7 cellular contexts compared by ENCODE assay signal in genomic region chr11:62652156-62653006, GRCh38. TPM values are rescaled to one million over a fixed set of nuclear protein-coding genes. Genes with fewer than 3 reads are reported as not detected.
DNase-seq lines count a peak whose midpoint lies in the region; ATAC-seq and TF ChIP-seq lines count a peak whose summit lies in the region.

No MANE protein-coding gene starts in this region.

- H2BK12ac ChIP-seq in trophoblast cell (ENCODE audit: low read length) = peak overlapping the region; percentile 74

- peak overlapping the region; percentile 93 for H2BK5ac ChIP-seq in trophoblast cell (ENCODE audit: low read depth, low read length, poor library complexity)

- H3K23ac ChIP-seq in trophoblast cell (ENCODE audit: low read length) = no peak overlapping the region

- peak overlapping the region; percentile 98 for H3K14ac ChIP-seq in trophoblast cell (ENCODE audit: low read length)

- H3K9me3 ChIP-seq in OCI-LY3 (ENCODE audit: insufficient read depth, low read length) (no peaks in the 10 kb centered on the region), trophoblast cell (ENCODE audit: insufficient read depth, low read depth, low read length) (no peaks in the 10 kb centered on the region)

- peak overlapping the region; percentile 100 for H4K12ac ChIP-seq in trophoblast cell (ENCODE audit: low read depth, low read length)

- peaks cover 7% of the 10 kb centered on the region for H3K4me1 Mint-ChIP-seq in endothelial cell (ENCODE audit: unreplicated experiment)

- peak overlapping the region; percentile 99 for H3K4ac ChIP-seq in trophoblast cell (ENCODE audit: low read depth, low read length)

- DNase-seq in endothelial cell (ENCODE audit: low spot score) (no peak), trophoblast cell (no peak), amniotic stem cell (lab: John Stamatoyannopoulos, UW) (no peak), OCI-M2 (lab: John Stamatoyannopoulos, UW; ENCODE audit: unreplicated experiment) (no peak)

- H3K79me1 ChIP-seq in trophoblast cell (ENCODE audit: low read length) = peaks cover 7% of the 10 kb centered on the region

- peak overlapping the region; percentile 82 for H3K27ac Mint-ChIP-seq in endothelial cell (ENCODE audit: unreplicated experiment)

- H2AFZ ChIP-seq in OCI-LY3 (ENCODE audit: low read depth, low read length) = 0 out of 2 replicates have a peak overlapping the region, but pooled peaks have one; percentile 46
- H2AFZ ChIP-seq in trophoblast cell (ENCODE audit: insufficient read depth, low read length, poor library complexity) = peak overlapping the region; percentile 71

- H3K27me3 ChIP-seq in OCI-LY3 (ENCODE audit: low read depth, low read length) = no peaks in the 10 kb centered on the region
- H3K27me3 ChIP-seq in trophoblast cell (ENCODE audit: insufficient read depth, low read length) = no peaks in the 10 kb centered on the region

- H3K4me3 ChIP-seq in OCI-LY3 (ENCODE audit: low read length) = peak overlapping the region; percentile 98
- peak overlapping the region; percentile 90 for H3K4me3 ChIP-seq in trophoblast cell (ENCODE audit: low read depth, low read length)

- H3K36me3 Mint-ChIP-seq in endothelial cell (ENCODE audit: low read depth, unreplicated experiment) = peaks cover 12% of the 10 kb centered on the region

- ATAC-seq in GM21717 (IDR thresholded peaks at IDR 0.05; ENCODE audit: unreplicated experiment) (peak; percentile 5), GM19455 (IDR thresholded peaks at IDR 0.05; ENCODE audit: unreplicated experiment) (no peak)

- TF ChIP-seq CTCF in OCI-LY3 (IDR thresholded peaks at IDR 0.05; ENCODE audit: low read depth, low read length) = no peak
- no peak for TF ChIP-seq CTCF in endothelial cell (IDR thresholded peaks at IDR 0.05; ENCODE audit: unreplicated experiment)

- peak overlapping the region; percentile 89 for H4K91ac ChIP-seq in trophoblast cell (ENCODE audit: low read depth, low read length)

- H3K79me2 ChIP-seq in OCI-LY3 (ENCODE audit: low read length) = peaks cover 31% of the 10 kb centered on the region
- H3K79me2 ChIP-seq in trophoblast cell (ENCODE audit: control insufficient read depth, insufficient read depth, low read length, poor library complexity) = peaks cover 7% of the 10 kb centered on the region

- H3K9ac ChIP-seq in OCI-LY3 (ENCODE audit: low read length) (peak overlapping the region; percentile 96), trophoblast cell (ENCODE audit: low read length) (peak overlapping the region; percentile 97)

- H3K4me3 Mint-ChIP-seq in endothelial cell (ENCODE audit: unreplicated experiment) = peak overlapping the region; percentile 95

- H2BK120ac ChIP-seq in trophoblast cell (ENCODE audit: insufficient read depth, low read length, poor library complexity) = peak overlapping the region; percentile 94

- H2AK5ac ChIP-seq in trophoblast cell (ENCODE audit: low read length) = peak overlapping the region; percentile 84

- peak overlapping the region; percentile 78 for H3K27ac ChIP-seq in OCI-LY3 (ENCODE audit: low read length)
- peak overlapping the region; percentile 61 for H3K27ac ChIP-seq in trophoblast cell (ENCODE audit: low read depth, low read length)

- peak overlapping the region; percentile 99 for H3K4me2 ChIP-seq in OCI-LY3 (ENCODE audit: low read length)
- H3K4me2 ChIP-seq in trophoblast cell (ENCODE audit: low read length) = peak overlapping the region; percentile 97

- H4K20me1 ChIP-seq in OCI-LY3 (ENCODE audit: insufficient read depth, low read length) = no peaks in the 10 kb centered on the region

- H3K27me3 Mint-ChIP-seq in endothelial cell (ENCODE audit: unreplicated experiment) = peaks cover 12% of the 10 kb centered on the region

- WGBS in trophoblast cell (ENCODE audit: extremely low coverage, insufficient coverage, insufficient read length) = no CpG with 5 or more reads among the region's 16 CpGs

- no peaks in the 10 kb centered on the region for H3K9me3 Mint-ChIP-seq in endothelial cell (ENCODE audit: unreplicated experiment)

- H3K36me3 ChIP-seq in OCI-LY3 (replicated peaks; ENCODE audit: low read depth, low read length) (peaks cover 17% of the 10 kb centered on the region), trophoblast cell (ENCODE audit: control insufficient read depth in 1 of 2, insufficient read depth in 2 of 2, low read length in 2 of 2) (peaks cover 22 to 24% of the 10 kb centered on the region in 2 experiments)

- peaks cover 14% of the 10 kb centered on the region for H3K4me1 ChIP-seq in OCI-LY3 (ENCODE audit: low read length)
- H3K4me1 ChIP-seq in trophoblast cell (ENCODE audit: control insufficient read depth in 1 of 2, insufficient read depth in 2 of 2, low read length in 2 of 2) = peaks cover 2 to 8% of the 10 kb centered on the region in 2 experiments

- H3K18ac ChIP-seq in trophoblast cell (ENCODE audit: low read length) = peak overlapping the region; percentile 98

- H4K8ac ChIP-seq in trophoblast cell (ENCODE audit: low read depth, low read length) = peak overlapping the region; percentile 99

RNA-seq across cellular contexts. Expression of gene INTS5, which starts 0.7 kb away (rescaled TPM):
- total RNA-seq in endothelial cell (ENCODE audit: unreplicated experiment) = 24.8 TPM
- 9.9 and 10.5 TPM in 2 replicates for polyA plus RNA-seq in trophoblast cell (2013)

RNA-seq across cellular contexts. Expression of gene GANAB, which starts 6.0 kb away (rescaled TPM):
- total RNA-seq in endothelial cell (ENCODE audit: unreplicated experiment) = 383 TPM
- 213 and 222 TPM in 2 replicates for polyA plus RNA-seq in trophoblast cell (2013)

RNA-seq across cellular contexts. Expression of gene C11orf98, which starts 12.6 kb away (rescaled TPM):
- total RNA-seq in endothelial cell (ENCODE audit: unreplicated experiment) = 60.1 TPM
- polyA plus RNA-seq in trophoblast cell (2013) = 147 and 149 TPM in 2 replicates

RNA-seq across cellular contexts. Expression of gene CSKMT, which starts 12.7 kb away (rescaled TPM):
- 8.7 TPM for total RNA-seq in endothelial cell (ENCODE audit: unreplicated experiment)
- polyA plus RNA-seq in trophoblast cell (2013) = 15.7 and 17.7 TPM in 2 replicates

RNA-seq across cellular contexts. Expression of gene UQCC3, which starts 19.1 kb away (rescaled TPM):
- 4.7 TPM for total RNA-seq in endothelial cell (ENCODE audit: unreplicated experiment)
- polyA plus RNA-seq in trophoblast cell (2013) = 6.3 and 6.9 TPM in 2 replicates
